ENCODE assay signal across 8 cellular contexts in genomic region chr1:203325004-203325417, GRCh38. TPM values are rescaled to one million over a fixed set of nuclear protein-coding genes. Genes with fewer than 3 reads are reported as not detected.
DNase-seq lines count a peak whose midpoint lies in the region; ATAC-seq and TF ChIP-seq lines count a peak whose summit lies in the region.

No MANE protein-coding gene starts in this region.

- H3K27me3 Mint-ChIP-seq in activated naive CD8-positive, alpha-beta T cell treated with anti-CD3 and anti-CD28 coated beads for 36 hours, result no peaks in the 10 kb centered on the region

- H3K9me3 ChIP-seq in mucosa of stomach (ENCODE audit: control insufficient read depth, low read length), result no peaks in the 10 kb centered on the region

- peaks cover 85% of the 10 kb centered on the region for H3K4me1 ChIP-seq in mucosa of stomach (ENCODE audit: control insufficient read depth, insufficient read depth, low read length)

- 47 to 63% methylated on average over 5 of the region's 5 CpGs for WGBS in lower leg skin, 2 donors

- no peak overlapping the region for H3K4me3 ChIP-seq in mucosa of stomach (ENCODE audit: low read length)
- no peak overlapping the region for H3K4me3 ChIP-seq in lower leg skin (ENCODE audit: low read depth, poor library complexity, severe bottlenecking)

- peak; percentile 34 for ATAC-seq in HG03095 (IDR thresholded peaks at IDR 0.05; ENCODE audit: unreplicated experiment)

- no peaks in the 10 kb centered on the region for H3K36me3 Mint-ChIP-seq in activated naive CD8-positive, alpha-beta T cell treated with anti-CD3 and anti-CD28 coated beads for 36 hours

- peak overlapping the region; percentile 91 for H3K9ac ChIP-seq in mucosa of stomach (ENCODE audit: low read length)

- no peaks in the 10 kb centered on the region for H3K36me3 ChIP-seq in mucosa of stomach (ENCODE audit: control insufficient read depth, insufficient read depth, low read length)

- intact Hi-C loops in lower leg skin (cut with DNase I; ENCODE audit: low total_unique reads), result no loop called here

- no peak for TF ChIP-seq POLR2A in lower leg skin (IDR thresholded peaks at IDR 0.05)

- H3K9me3 Mint-ChIP-seq in activated naive CD8-positive, alpha-beta T cell treated with anti-CD3 and anti-CD28 coated beads for 36 hours, result no peaks in the 10 kb centered on the region

- no peak for TF ChIP-seq CTCF in lower leg skin (IDR thresholded peaks at IDR 0.05)

- DNase-seq in DMS153 (lab: John Stamatoyannopoulos, UW), result peak; percentile 92
- no peak for DNase-seq in DMS153 treated with DMSO at 0.1 percent for 48 hours (lab: John Stamatoyannopoulos, UW; ENCODE audit: unreplicated experiment)
- peak; percentile 22 for DNase-seq in NOMO-1 treated with dmso at 0.1 percent for 144 hours (lab: John Stamatoyannopoulos, UW; ENCODE audit: unreplicated experiment)
- peak; percentile 69 for DNase-seq in activated naive CD8-positive, alpha-beta T cell treated with anti-CD3 and anti-CD28 coated beads for 36 hours
- DNase-seq in kidney glomerular epithelial cell (lab: John Stamatoyannopoulos, UW), result no peak
- no peak for DNase-seq in lower leg skin (ENCODE audit: low spot score in 2 of 2)

- peak overlapping the region; percentile 50 for H3K4me3 Mint-ChIP-seq in activated naive CD8-positive, alpha-beta T cell treated with anti-CD3 and anti-CD28 coated beads for 36 hours

- H3K27me3 ChIP-seq in mucosa of stomach (ENCODE audit: control insufficient read depth, insufficient read depth, low read length), result no peaks in the 10 kb centered on the region

- peak overlapping the region; percentile 69 for H3K27ac Mint-ChIP-seq in activated naive CD8-positive, alpha-beta T cell treated with anti-CD3 and anti-CD28 coated beads for 36 hours

- H3K4me1 Mint-ChIP-seq in activated naive CD8-positive, alpha-beta T cell treated with anti-CD3 and anti-CD28 coated beads for 36 hours, result peaks cover 81% of the 10 kb centered on the region

RNA-seq across cellular contexts. Expression of gene BTG2, which starts 19.7 kb away (rescaled TPM):
- 10 to 100 TPM; 74.7 to 81.2 TPM for total RNA-seq in activated naive CD8-positive, alpha-beta T cell treated with anti-CD3 and anti-CD28 coated beads for 36 hours
- total RNA-seq in lower leg skin, result 100 to 1,000 TPM in 3 of 4 donors, 10 to 100 TPM in 1; 98.6 to 205 (median 131) TPM

RNA-seq across cellular contexts. Expression of gene FMOD, which starts 25.9 kb away (rescaled TPM):
- 1 to 10 TPM; 3.2 to 3.3 TPM for total RNA-seq in activated naive CD8-positive, alpha-beta T cell treated with anti-CD3 and anti-CD28 coated beads for 36 hours
- 10 to 100 TPM in 3 of 4 donors, 1 to 10 TPM in 1; 5.6 to 37.7 (median 19.3) TPM for total RNA-seq in lower leg skin

Comparison
In these comparisons a context has a peak if more than half of its experiments do, and no peak if none do; other contexts are left out.
1. DNase-seq: peak in DMS153 (single experiment), NOMO-1 treated with dmso at 0.1 percent for 144 hours (single experiment) and activated naive CD8-positive, alpha-beta T cell treated with anti-CD3 and anti-CD28 coated beads for 36 hours (single experiment); none in DMS153 treated with DMSO at 0.1 percent for 48 hours (single experiment), kidney glomerular epithelial cell (single experiment) and lower leg skin (0 of 2).